In the genomic region with DNA sequence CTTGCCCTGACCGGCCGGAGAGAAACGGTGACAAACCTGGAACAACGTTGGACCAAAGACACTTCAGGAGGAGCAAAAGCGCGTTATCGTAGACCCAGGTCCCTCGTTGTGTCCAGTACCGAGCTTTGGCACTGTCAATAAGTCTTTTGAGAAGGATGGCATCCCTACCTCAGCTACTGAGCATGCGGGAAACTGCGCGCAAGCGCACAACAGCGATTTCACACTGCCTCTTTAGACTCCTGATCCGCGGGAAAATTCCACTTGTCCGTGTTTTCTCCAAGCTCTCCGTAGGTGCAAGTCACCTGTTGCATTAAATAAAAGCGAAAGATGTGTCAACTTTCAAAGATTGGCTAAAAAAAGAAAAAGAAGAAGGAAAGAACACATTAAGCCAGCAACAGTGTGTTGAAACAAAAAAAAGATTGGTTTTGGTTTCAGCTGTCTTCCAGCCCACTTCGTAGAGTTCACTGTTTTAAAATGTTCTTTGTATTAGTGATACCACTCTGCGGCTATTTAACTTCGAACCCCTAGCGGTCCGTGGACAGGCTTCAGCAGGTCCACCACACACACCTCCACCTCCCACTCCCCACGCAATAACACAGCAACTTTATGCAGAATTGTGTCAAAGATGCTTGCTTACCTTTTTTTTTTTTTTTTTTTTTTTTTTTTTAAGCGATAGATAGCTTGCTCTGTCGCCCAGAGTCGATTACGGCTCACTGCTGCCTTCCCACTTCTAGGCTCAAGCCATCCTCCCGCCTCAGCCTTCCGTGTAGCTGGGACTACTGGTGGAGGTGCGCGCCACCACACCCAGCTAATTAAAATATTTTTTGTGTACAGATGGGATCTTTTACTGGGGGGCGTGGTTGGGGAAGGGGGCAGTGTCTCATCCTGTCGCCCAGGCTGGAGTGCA, we compare ENCODE assay signal across 8 cellular contexts. TPM values are rescaled to one million over a fixed set of nuclear protein-coding genes. Genes with fewer than 3 reads are reported as not detected.
DNase-seq lines count a peak whose midpoint lies in the region; ATAC-seq and TF ChIP-seq lines count a peak whose summit lies in the region.

A gene with protein sequence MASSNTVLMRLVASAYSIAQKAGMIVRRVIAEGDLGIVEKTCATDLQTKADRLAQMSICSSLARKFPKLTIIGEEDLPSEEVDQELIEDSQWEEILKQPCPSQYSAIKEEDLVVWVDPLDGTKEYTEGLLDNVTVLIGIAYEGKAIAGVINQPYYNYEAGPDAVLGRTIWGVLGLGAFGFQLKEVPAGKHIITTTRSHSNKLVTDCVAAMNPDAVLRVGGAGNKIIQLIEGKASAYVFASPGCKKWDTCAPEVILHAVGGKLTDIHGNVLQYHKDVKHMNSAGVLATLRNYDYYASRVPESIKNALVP (minus strand): TSS at position 139 of the 907 bp plus-strand sequence. CDS start 9,942 bp downstream, outside the sequence.

- peak; percentile 73 to 77 for ATAC-seq in CD4-positive, CD25-positive, alpha-beta regulatory T cell (ENCODE audit: low read depth in 2 of 2)
- ATAC-seq in GM19397 (IDR thresholded peaks at IDR 0.05; ENCODE audit: unreplicated experiment) (peak; percentile 53), HG03571 (IDR thresholded peaks at IDR 0.05; ENCODE audit: unreplicated experiment) (peak; percentile 46), right lobe of liver (peak; percentile 84 to 90 (median 86))

- H3K27ac ChIP-seq in CD4-positive, CD25-positive, alpha-beta regulatory T cell (ENCODE audit: insufficient read depth, low read length, poor library complexity, severe bottlenecking) = peak within 1 kb of the TSS; percentile 79
- peak within 1 kb of the TSS in 55 of 59 donors; percentile 10 to 89 (median 76) for H3K27ac ChIP-seq in dorsolateral prefrontal cortex
- peak within 1 kb of the TSS; percentile 25 to 65 (median 45) for H3K27ac ChIP-seq in right lobe of liver

- H3K4me1 Mint-ChIP-seq in CD4-positive, CD25-positive, alpha-beta regulatory T cell = peaks cover 16 to 32% (median 22%) of the 10 kb centered on the region in 4 donors

- peak; percentile 80 for TF ChIP-seq POLR2A in right lobe of liver (IDR thresholded peaks at IDR 0.05)

- H3K9me3 Mint-ChIP-seq in CD4-positive, CD25-positive, alpha-beta regulatory T cell = peaks cover 0 to 2% (median 0%) of the 10 kb centered on the region in 7 donors

- peak within 1 kb of the TSS; percentile 87 to 96 (median 95) for H3K27ac Mint-ChIP-seq in CD4-positive, CD25-positive, alpha-beta regulatory T cell

- no peaks in the 10 kb centered on the region for H3K27me3 ChIP-seq in CD4-positive, CD25-positive, alpha-beta regulatory T cell (ENCODE audit: control insufficient read depth, insufficient read depth, low read length)
- H3K27me3 ChIP-seq in dorsolateral prefrontal cortex = no peaks in the 10 kb centered on the region
- no peaks in the 10 kb centered on the region for H3K27me3 ChIP-seq in right lobe of liver

- DNase-seq in CD4-positive, CD25-positive, alpha-beta regulatory T cell = peak; percentile 97 to 98 (median 98)
- peak; percentile 99 for DNase-seq in NCI-H82 (lab: John Stamatoyannopoulos, UW)
- peak; percentile 99 for DNase-seq in activated CD4-positive, alpha-beta T cell treated with anti-CD3 and anti-CD28 coated beads, Interleukin-2, amount 50 U/mL, for 48 hours
- DNase-seq in dorsolateral prefrontal cortex = peak; percentile 86 to 95 (median 90)
- DNase-seq in right lobe of liver = peak; percentile 92 to 97 (median 95)
- peak; percentile 96 for DNase-seq in stimulated activated CD4-positive, alpha-beta T cell treated with anti-CD3 and anti-CD28 coated beads, Interleukin-4, amount 100 ng/mL, for 4 hours

- H3K9me3 ChIP-seq in CD4-positive, CD25-positive, alpha-beta regulatory T cell (ENCODE audit: control insufficient read depth in 2 of 2, low read length in 2 of 2) = no peaks in the 10 kb centered on the region
- H3K9me3 ChIP-seq in right lobe of liver = no peaks in the 10 kb centered on the region

- H3K36me3 ChIP-seq in CD4-positive, CD25-positive, alpha-beta regulatory T cell (ENCODE audit: control insufficient read depth, insufficient read depth, low read length) = no peaks in the 10 kb centered on the region
- no peaks in the 10 kb centered on the region for H3K36me3 ChIP-seq in right lobe of liver

- intact Hi-C loops in dorsolateral prefrontal cortex (cut with DNase I) = loop anchor here (2.0 kb wide), 1 partner anchor 39 kb away; no protein-coding TSS in a partner anchor
- intact Hi-C loops in right lobe of liver (cut with DNase I) = no loop called here

- H3K27me3 Mint-ChIP-seq in CD4-positive, CD25-positive, alpha-beta regulatory T cell = peaks cover 4% of the 10 kb centered on the region

- H3K4me3 ChIP-seq in CD4-positive, CD25-positive, alpha-beta regulatory T cell (ENCODE audit: low read depth, low read length) = peak within 1 kb of the TSS; percentile 100
- peak within 1 kb of the TSS; percentile 53 to 91 (median 74) for H3K4me3 ChIP-seq in dorsolateral prefrontal cortex
- peak within 1 kb of the TSS; percentile 39 to 67 (median 53) for H3K4me3 ChIP-seq in right lobe of liver

- peak within 1 kb of the TSS; percentile 90 to 98 (median 94) for H3K4me3 Mint-ChIP-seq in CD4-positive, CD25-positive, alpha-beta regulatory T cell

- H3K36me3 Mint-ChIP-seq in CD4-positive, CD25-positive, alpha-beta regulatory T cell = peaks cover 2% of the 10 kb centered on the region

- H3K4me1 ChIP-seq in CD4-positive, CD25-positive, alpha-beta regulatory T cell (ENCODE audit: control insufficient read depth, insufficient read depth, low read length, poor library complexity, severe bottlenecking) = peaks cover 17% of the 10 kb centered on the region
- peaks cover 0 to 14% (median 7%) of the 10 kb centered on the region in 4 donors for H3K4me1 ChIP-seq in right lobe of liver

- TF ChIP-seq CTCF in dorsolateral prefrontal cortex (IDR thresholded peaks at IDR 0.05 in 54 of 56, conservative IDR thresholded peaks at IDR 0.05 in 2 of 56; ENCODE audit: low read depth in 1 of 56, partially characterized antibody in 56 of 56) (peak in 21 of 56 donors; percentile 7 to 58 (median 31)), right lobe of liver (IDR thresholded peaks at IDR 0.05) (peak in 1 of 4 donors; percentile 25)

- 2% methylated on average over 33 of the region's 35 CpGs for WGBS in right lobe of liver (ENCODE audit: insufficient coverage, low coverage, low lambda C conversion rate, missing lambda C conversion rate)

RNA-seq across cellular contexts. Expression of the gene that starts here (rescaled TPM):
- total RNA-seq in CD4-positive, CD25-positive, alpha-beta regulatory T cell = 7.7 TPM
- polyA plus RNA-seq in CD4-positive, CD25-positive, alpha-beta regulatory T cell = 10 to 100 TPM; 15.0 to 24.0 (median 16.0) TPM
- total RNA-seq in dorsolateral prefrontal cortex (10 to 100 TPM; 12.4 to 30.8 (median 19.7) TPM), right lobe of liver (10 to 100 TPM; 13.6 to 26.1 (median 16.8) TPM)

Comparison
In these comparisons a context has a peak if more than half of its experiments do, and no peak if none do; other contexts are left out.
1. Peak in every context shown above with its lines: DNase-seq, ATAC-seq, H3K4me3 ChIP-seq and H3K27ac ChIP-seq.
2. intact Hi-C loops: an anchor here in dorsolateral prefrontal cortex (2.0 kb wide); none called in right lobe of liver.